In genomic region chr9:79490657-79491250, GRCh38 we compare ENCODE assay signal across 19 cellular contexts.
"Had no signal": no experiment of that assay in that cellular context is flagged by ENCODE, and none has a peak within 500 bp of the region (broad histone marks: within the 10 kb centered on the region; RNA-seq: fewer than 3 reads in every experiment).

No MANE protein-coding gene starts in this region.

- H3K36me3 ChIP-seq: colonic mucosa, stomach, thoracic aorta, upper lobe of left lung had no signal

- H3K4me1 ChIP-seq: colonic mucosa, foreskin keratinocyte had no signal

- H3K27me3 ChIP-seq: colonic mucosa, foreskin keratinocyte, stomach, upper lobe of left lung had no signal

- H3K27ac ChIP-seq: colonic mucosa, foreskin keratinocyte, stomach, thoracic aorta, upper lobe of left lung had no signal

- DNase-seq: colonic mucosa; dermis blood vessel endothelial cell; erythroblast; foreskin keratinocyte; kidney; left cardiac atrium; left ventricle myocardium superior; mesendoderm; naive thymus-derived CD4-positive, alpha-beta T cell; nephron progenitor cell; right cardiac atrium; small intestine; stimulated activated CD4-positive, alpha-beta T cell treated with anti-CD3 and anti-CD28 coated beads, Interleukin-12 subunit alpha, Interleukin-12 subunit beta, amount 100 ng/mL, for 4 hours; stimulated activated naive CD4-positive, alpha-beta T cell; stomach; substantia nigra; upper lobe of left lung had no signal

- H3K9me3 ChIP-seq: colonic mucosa, thoracic aorta, upper lobe of left lung had no signal

- ATAC-seq: foreskin keratinocyte; left ventricle myocardium superior; naive thymus-derived CD4-positive, alpha-beta T cell; right cardiac atrium had no signal

- H3K4me3 ChIP-seq: colonic mucosa, lung, stomach, thoracic aorta, upper lobe of left lung had no signal
